Comparison of ENCODE assay signal across 15 cellular contexts in the genomic region with DNA sequence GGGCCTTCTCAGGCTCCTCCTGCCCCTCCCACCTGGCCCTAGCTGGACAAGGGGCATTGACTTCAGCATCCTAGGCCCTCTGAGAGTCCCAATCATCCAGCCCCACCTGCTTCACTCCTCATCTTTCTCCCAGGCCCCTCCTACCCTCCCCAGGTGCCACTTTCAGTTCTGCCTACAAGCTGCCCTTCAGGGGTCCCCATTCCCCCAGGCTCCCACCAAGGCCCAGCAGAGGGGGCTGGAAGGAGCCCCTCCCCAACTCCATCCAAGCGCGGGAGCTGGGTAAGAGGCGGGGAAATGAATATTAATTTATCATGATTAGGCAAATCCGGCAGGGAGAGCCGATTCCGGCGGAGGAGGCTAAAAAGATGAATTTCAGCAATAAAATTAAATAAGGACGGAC. TPM values are rescaled to one million over a fixed set of nuclear protein-coding genes. Genes with fewer than 3 reads are reported as not detected.
DNase-seq lines count a peak whose midpoint lies in the region; ATAC-seq and TF ChIP-seq lines count a peak whose summit lies in the region.
"Had no signal": no experiment of that assay in that cellular context is flagged by ENCODE, and none has a peak within 500 bp of the region (broad histone marks: within the 10 kb centered on the region; RNA-seq: fewer than 3 reads in every experiment).

No MANE protein-coding gene starts in this region.

- no peak overlapping the region for H3K56ac ChIP-seq in IMR-90 (ENCODE audit: extremely low read depth, insufficient read depth, low read length)

- no peak overlapping the region for H3K4me3 Mint-ChIP-seq in activated naive CD4-positive, alpha-beta T cell treated with anti-CD3 and anti-CD28 coated beads, Interleukin-2, amount 10 ng/mL, durations not matched to agents 7 days and 5 days
- H3K4me3 Mint-ChIP-seq in endodermal cell (no peak overlapping the region), immature natural killer cell (no peak overlapping the region)
- H3K4me3 Mint-ChIP-seq: B cell; CD8-positive, alpha-beta T cell had no signal

- H3K18ac ChIP-seq in IMR-90 (ENCODE audit: low read depth, low read length), result no peak overlapping the region

- no peak overlapping the region for H3K23ac ChIP-seq in IMR-90 (ENCODE audit: low read depth, low read length)

- H2BK15ac ChIP-seq in IMR-90 (ENCODE audit: low read depth, low read length), result no peak overlapping the region

- no peaks in the 10 kb centered on the region for H3K79me1 ChIP-seq in IMR-90 (ENCODE audit: low read depth in 1 of 2, low read length in 2 of 2)

- H3K4ac ChIP-seq in IMR-90 (ENCODE audit: low read depth, low read length), result no peak overlapping the region

- intact Hi-C loops in IMR-90 (cut with micrococcal nuclease), result no loop called here

- H2BK20ac ChIP-seq in IMR-90 (ENCODE audit: low read depth, low read length), result no peak overlapping the region

- H4K5ac ChIP-seq in IMR-90 (ENCODE audit: low read depth, low read length), result no peak overlapping the region

- H3K9me3 Mint-ChIP-seq in activated naive CD4-positive, alpha-beta T cell treated with anti-CD3 and anti-CD28 coated beads, Interleukin-2, amount 10 ng/mL, durations not matched to agents 7 days and 5 days, result no peaks in the 10 kb centered on the region
- peaks cover 13% of the 10 kb centered on the region for H3K9me3 Mint-ChIP-seq in endodermal cell
- no peaks in the 10 kb centered on the region for H3K9me3 Mint-ChIP-seq in immature natural killer cell
- H3K9me3 Mint-ChIP-seq: CD8-positive, alpha-beta T cell had no signal

- no CpG with 5 or more reads among the region's 8 CpGs for WGBS in IMR-90 (ENCODE audit: extremely low coverage in 2 of 2, insufficient read length in 1 of 2), 2 experiments
- 97 to 100% methylated on average over 3 to 8 of the region's 8 CpGs for WGBS in endodermal cell (ENCODE audit: insufficient coverage in 1 of 2, insufficient read length in 1 of 2), 2 experiments

- peaks cover 35% of the 10 kb centered on the region for H3K27me3 Mint-ChIP-seq in activated naive CD4-positive, alpha-beta T cell treated with anti-CD3 and anti-CD28 coated beads, Interleukin-2, amount 10 ng/mL, durations not matched to agents 7 days and 5 days
- H3K27me3 Mint-ChIP-seq in endodermal cell (ENCODE audit: insufficient read depth) (peaks cover 41% of the 10 kb centered on the region), immature natural killer cell (ENCODE audit: low read depth in 3 of 3) (peaks cover 2 to 6% (median 3%) of the 10 kb centered on the region in 3 donors)

- H3K27ac ChIP-seq in IMR-90 (ENCODE audit: insufficient read depth, low read length), result no peak overlapping the region
- H3K27ac ChIP-seq in endodermal cell (ENCODE audit: low read depth, low read length), result no peak overlapping the region
- H3K27ac ChIP-seq: BLaER1 treated with 17β-estradiol and CSF1 and Interleukin-3, amounts not matched to agents 10 nM and 100 nM had no signal

- H4K91ac ChIP-seq in IMR-90 (ENCODE audit: insufficient read depth, low read depth, low read length), result no peak overlapping the region

- no TSS peak for BruUV-seq in IMR-90 (replicated peaks; lab: Mats Ljungman, UMichigan)

- in situ Hi-C loops in IMR-90 (cut with MboI; ENCODE audit: low sequenced_read_pairs), result loop anchor here (5.0 kb wide), 1 partner anchor 362 kb away; no protein-coding TSS in a partner anchor

- dilution Hi-C loops in IMR-90 (cut with HindIII; ENCODE audit: low sequenced_read_pairs, unreplicated experiment), result no loop called here

- no peak overlapping the region for H3K14ac ChIP-seq in IMR-90 (replicated peaks; ENCODE audit: low read depth, low read length)

- no peak for TF ChIP-seq RAD21 in IMR-90 (IDR thresholded peaks at IDR 0.05; ENCODE audit: low read length)

- CTCF ChIA-PET in activated naive CD4-positive, alpha-beta T cell treated with anti-CD3 and anti-CD28 coated beads, Interleukin-2, amount 10 ng/mL, durations not matched to agents 7 days and 5 days (lab: Charles Lee), result interaction anchor here (1.4 to 1.5 kb wide), 2 partner anchors 8 to 208 kb away, joined by 3 to 4 read pairs; no protein-coding TSS in a partner anchor
- CTCF ChIA-PET in IMR-90 (lab: Yijun Ruan, JAX), result interaction anchor here (0.6 kb wide), 1 partner anchor 23 kb away, joined by 3 read pairs; no protein-coding TSS in a partner anchor

- no peak overlapping the region for H3K9ac ChIP-seq in IMR-90 (ENCODE audit: low read depth, low read length)
- H3K9ac ChIP-seq in endodermal cell (ENCODE audit: extremely low read depth, low read length, poor library complexity, severe bottlenecking), result no peak overlapping the region
- H3K9ac ChIP-seq: BLaER1 treated with 17β-estradiol and CSF1 and Interleukin-3, amounts not matched to agents 10 nM and 100 nM had no signal

- no peak overlapping the region for H2AFZ ChIP-seq in IMR-90 (replicated peaks; ENCODE audit: low read length, poor library complexity)

- no peak for TF ChIP-seq POLR2A in IMR-90 (IDR thresholded peaks at IDR 0.05; ENCODE audit: low read depth, low read length)

- H3K4me2 ChIP-seq in IMR-90 (ENCODE audit: low read depth, low read length), result no peak overlapping the region
- H3K4me2 ChIP-seq: BLaER1 treated with 17β-estradiol and CSF1 and Interleukin-3, amounts not matched to agents 10 nM and 100 nM had no signal

- H3K27me3 ChIP-seq in IMR-90 (ENCODE audit: control insufficient read depth, insufficient read depth, low read length) (peaks cover 10% of the 10 kb centered on the region), endodermal cell (ENCODE audit: control insufficient read depth, insufficient read depth, low read length, poor library complexity, severe bottlenecking) (peaks cover 40% of the 10 kb centered on the region)

- H2BK120ac ChIP-seq in IMR-90 (ENCODE audit: low read depth, low read length), result no peak overlapping the region

- no peaks in the 10 kb centered on the region for H3K36me3 Mint-ChIP-seq in activated naive CD4-positive, alpha-beta T cell treated with anti-CD3 and anti-CD28 coated beads, Interleukin-2, amount 10 ng/mL, durations not matched to agents 7 days and 5 days
- H3K36me3 Mint-ChIP-seq in endodermal cell (ENCODE audit: low read depth), result peaks cover 26% of the 10 kb centered on the region
- H3K36me3 Mint-ChIP-seq in immature natural killer cell, result peaks cover 4 to 6% (median 5%) of the 10 kb centered on the region in 3 donors

- peaks cover 3% of the 10 kb centered on the region; the same call in 1 of the 2 replicates for H3K9me1 ChIP-seq in IMR-90 (ENCODE audit: insufficient read depth, low read length)

- no peak for DNase-seq in activated naive CD4-positive, alpha-beta T cell treated with anti-CD3 and anti-CD28 coated beads, Interleukin-2, amount 10 ng/mL, durations not matched to agents 7 days and 5 days
- no peak for DNase-seq in activated naive CD4-positive, alpha-beta T cell treated with Interleukin-2 at 50 U/mL for 16 hours
- DNase-seq in IMR-90, result no peak
- DNase-seq in endodermal cell, result peak; percentile 48
- no peak for DNase-seq in NCI-H1105 treated with DMSO at 0.1 percent for 48 hours (lab: John Stamatoyannopoulos, UW)
- no peak for DNase-seq in immature natural killer cell
- DNase-seq: 8988T; Calu3; CD8-positive, alpha-beta T cell; DMS79 treated with DMSO at 0.1 percent for 48 hours; GF-D8 had no signal

- no peak overlapping the region for H2BK5ac ChIP-seq in IMR-90 (ENCODE audit: low read depth, low read length, poor library complexity, severe bottlenecking)

- no peak for TF ChIP-seq CTCF in IMR-90 (conservative IDR thresholded peaks at IDR 0.05; ENCODE audit: low read depth, low read length)
- TF ChIP-seq CTCF in endodermal cell (conservative IDR thresholded peaks at IDR 0.05), result no peak

- H4K20me1 ChIP-seq in IMR-90 (ENCODE audit: insufficient read depth, low read length), result no peaks in the 10 kb centered on the region

- POLR2A ChIA-PET in IMR-90 (lab: Charles Lee; ENCODE audit: unreplicated experiment), result interaction anchor here (0.6 kb wide), 1 partner anchor 1385 kb away, joined by 3 read pairs; no protein-coding TSS in a partner anchor

- H3K36me3 ChIP-seq in IMR-90 (ENCODE audit: control insufficient read depth, insufficient read depth, low read length) (peaks cover 7% of the 10 kb centered on the region; the same call in 1 of the 2 replicates), endodermal cell (ENCODE audit: control insufficient read depth, insufficient read depth, low read length) (peaks cover 13% of the 10 kb centered on the region)

- H3K4me3 ChIP-seq in IMR-90 (ENCODE audit: insufficient read depth, low read depth, low read length) (no peak overlapping the region), endodermal cell (ENCODE audit: low read length) (no peak overlapping the region)
- H3K4me3 ChIP-seq: BLaER1 treated with 17β-estradiol and CSF1 and Interleukin-3, amounts not matched to agents 10 nM and 100 nM; HAP-1 had no signal

- H3K4me1 Mint-ChIP-seq in activated naive CD4-positive, alpha-beta T cell treated with anti-CD3 and anti-CD28 coated beads, Interleukin-2, amount 10 ng/mL, durations not matched to agents 7 days and 5 days, result peaks cover 15% of the 10 kb centered on the region
- peaks cover 17% of the 10 kb centered on the region for H3K4me1 Mint-ChIP-seq in endodermal cell
- peaks cover 0 to 7% of the 10 kb centered on the region in 2 donors for H3K4me1 Mint-ChIP-seq in immature natural killer cell

- no peak overlapping the region for H2AK5ac ChIP-seq in IMR-90 (ENCODE audit: low read depth, low read length)

- ATAC-seq in IMR-90 (ENCODE audit: low read depth) (no peak), GM21381 (IDR thresholded peaks at IDR 0.05; ENCODE audit: unreplicated experiment) (no peak)
- ATAC-seq: CD8-positive, alpha-beta T cell had no signal

- peaks cover 5% of the 10 kb centered on the region for H3K4me1 ChIP-seq in IMR-90 (ENCODE audit: control insufficient read depth, insufficient read depth, low read length)
- H3K4me1 ChIP-seq in endodermal cell (ENCODE audit: control insufficient read depth, insufficient read depth, low read length), result peaks cover 6% of the 10 kb centered on the region

- peak overlapping the region; percentile 67 for H3K27ac Mint-ChIP-seq in activated naive CD4-positive, alpha-beta T cell treated with anti-CD3 and anti-CD28 coated beads, Interleukin-2, amount 10 ng/mL, durations not matched to agents 7 days and 5 days
- no peak overlapping the region for H3K27ac Mint-ChIP-seq in endodermal cell
- H3K27ac Mint-ChIP-seq in immature natural killer cell, result no peak overlapping the region
- H3K27ac Mint-ChIP-seq: B cell; CD8-positive, alpha-beta T cell had no signal

- peak overlapping the region; percentile 20 for H2AK9ac ChIP-seq in IMR-90 (replicated peaks; ENCODE audit: low read depth, low read length, poor library complexity)

- H3K9me3 ChIP-seq in IMR-90 (ENCODE audit: control insufficient read depth, insufficient read depth, low read length), result peaks cover 7% of the 10 kb centered on the region
- H3K9me3 ChIP-seq in endodermal cell (ENCODE audit: control insufficient read depth, low read length), result peaks cover 9% of the 10 kb centered on the region

- H4K8ac ChIP-seq in IMR-90 (ENCODE audit: low read depth in 2 of 2, low read length in 2 of 2), result no peak overlapping the region

RNA-seq across cellular contexts. Expression of gene POLL, which starts 14.2 kb away (rescaled TPM):
- 6.1 and 6.3 TPM in 2 replicates for total RNA-seq in IMR-90 (2012; rRNA removed)
- 23.7 TPM in 2 replicates for polyA plus RNA-seq in IMR-90 (2012; rRNA removed)
- 15.7 and 21.1 TPM in 2 replicates for polyA plus RNA-seq in IMR-90 (2012; cell fraction: cytosol; rRNA removed)
- polyA plus RNA-seq in IMR-90 (2012; cell fraction: nucleus; rRNA removed; ENCODE audit: low replicate concordance), result 57.9 and 115 TPM in 2 replicates
- total RNA-seq in endodermal cell, result 10 to 100 TPM; 51.8 to 59.3 TPM
- 39.0 TPM for polyA plus RNA-seq in endodermal cell (2013, experiment 1 of 2)
- polyA plus RNA-seq in endodermal cell (2013, experiment 2 of 2), result 28.8 TPM
- 10 to 100 TPM; 11.7 to 15.5 (median 12.2) TPM for polyA plus RNA-seq in immature natural killer cell

RNA-seq across cellular contexts. Expression of gene DPCD, which starts 14.2 kb away (rescaled TPM):
- total RNA-seq in IMR-90 (2012; rRNA removed) (59.1 and 113 TPM in 2 replicates), endodermal cell (10 to 100 TPM; 33.3 to 52.0 TPM)
- polyA plus RNA-seq in IMR-90 (2012; rRNA removed) (66.1 and 73.7 TPM in 2 replicates), immature natural killer cell (1 to 10 TPM in 2 of 3 donors, not detected in 1; 2.1 to 2.8 TPM)
- polyA plus RNA-seq in IMR-90 (2012; cell fraction: cytosol; rRNA removed), result 44.0 and 79.1 TPM in 2 replicates
- polyA plus RNA-seq in IMR-90 (2012; cell fraction: nucleus; rRNA removed; ENCODE audit: low replicate concordance), result 13.5 and 48.7 TPM in 2 replicates
- 43.1 TPM for polyA plus RNA-seq in endodermal cell (2013, experiment 1 of 2)
- polyA plus RNA-seq in endodermal cell (2013, experiment 2 of 2), result 46.7 TPM
